23 cellular contexts compared by ENCODE assay signal in the genomic region with DNA sequence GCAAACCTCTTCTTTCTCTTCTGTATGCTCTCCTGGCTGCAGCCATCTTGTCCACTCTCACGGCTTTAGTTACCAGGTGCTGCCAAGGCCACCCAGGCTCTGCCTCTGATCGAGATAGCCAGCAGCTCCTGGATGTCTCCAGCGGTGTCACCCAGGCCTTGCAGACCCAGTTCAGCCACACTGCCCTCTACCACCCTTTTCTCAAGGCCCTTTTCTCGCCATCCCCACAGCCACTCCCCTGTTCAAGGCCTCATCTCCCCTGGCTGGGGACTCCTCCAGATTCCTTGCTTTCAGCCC. TPM values are rescaled to one million over a fixed set of nuclear protein-coding genes. Genes with fewer than 3 reads are reported as not detected.
DNase-seq lines count a peak whose midpoint lies in the region; ATAC-seq, FAIRE-seq and TF ChIP-seq lines count a peak whose summit lies in the region.
"Had no signal": no experiment of that assay in that cellular context is flagged by ENCODE, and none has a peak within 500 bp of the region (broad histone marks: within the 10 kb centered on the region; RNA-seq: fewer than 3 reads in every experiment).

No MANE protein-coding gene starts in this region.

- 30 to 31% methylated on average over 4 of the region's 4 CpGs for WGBS in pancreas, 2 donors
- WGBS in tibial nerve, 2 donors: 81 to 85% methylated on average over 4 of the region's 4 CpGs

- no peaks in the 10 kb centered on the region for H3K9me3 Mint-ChIP-seq in CD4-positive, CD25-positive, alpha-beta regulatory T cell
- H3K9me3 Mint-ChIP-seq in dendritic cell treated with granulocyte-macrophage colony-stimulating factor and Interleukin-4, amounts not matched to agents 40 ng/mL and 50 ng/mL, for 4 days: no peaks in the 10 kb centered on the region

- peaks cover 0 to 8% (median 5%) of the 10 kb centered on the region in 4 donors for H3K4me1 Mint-ChIP-seq in CD4-positive, CD25-positive, alpha-beta regulatory T cell
- peaks cover 12% of the 10 kb centered on the region for H3K4me1 Mint-ChIP-seq in dendritic cell treated with granulocyte-macrophage colony-stimulating factor and Interleukin-4, amounts not matched to agents 40 ng/mL and 50 ng/mL, for 4 days (ENCODE audit: low read depth)

- no peak for DNase-seq in CD4-positive, CD25-positive, alpha-beta regulatory T cell
- DNase-seq in Karpas-422: no peak
- peak in 4 of 6 donors; percentile 34 to 56 (median 46) for DNase-seq in pancreas
- DNase-seq in superior temporal gyrus (ENCODE audit: extremely low spot score): no peak
- DNase-seq in tibial nerve (ENCODE audit: low spot score in 2 of 2): no peak
- DNase-seq: Caco-2, DMS 273 treated with DMSO at 0.1 percent for 48 hours, H7, MM.1S, NCI-H1048, NCI-H1417 treated with DMSO at 0.1 percent for 48 hours, NCI-H187, NCI-H446 treated with DMSO at 0.1 percent for 48 hours, NCI-H526 treated with DMSO at 0.1 percent for 48 hours, SJCRH30 had no signal

- no peaks in the 10 kb centered on the region for H3K27me3 ChIP-seq in CD4-positive, CD25-positive, alpha-beta regulatory T cell (ENCODE audit: control insufficient read depth, insufficient read depth, low read length)
- H3K27me3 ChIP-seq in Karpas-422 (ENCODE audit: low read length) (no peaks in the 10 kb centered on the region), pancreas (no peaks in the 10 kb centered on the region), tibial nerve (no peaks in the 10 kb centered on the region)
- H3K27me3 ChIP-seq: SJCRH30 had no signal

- no peaks in the 10 kb centered on the region for H3K4me1 ChIP-seq in CD4-positive, CD25-positive, alpha-beta regulatory T cell (ENCODE audit: control insufficient read depth, insufficient read depth, low read length, poor library complexity, severe bottlenecking)
- peaks cover 86% of the 10 kb centered on the region for H3K4me1 ChIP-seq in Karpas-422 (ENCODE audit: low read length)
- H3K4me1 ChIP-seq in pancreas: peaks cover 17 to 19% (median 19%) of the 10 kb centered on the region in 3 donors
- H3K4me1 ChIP-seq in tibial nerve: peaks cover 0 to 40% (median under 1%) of the 10 kb centered on the region in 4 donors
- H3K4me1 ChIP-seq: A549, SJCRH30 had no signal

- no peak overlapping the region for H2AFZ ChIP-seq in Karpas-422 (ENCODE audit: low read length)

- no peak for ATAC-seq in CD4-positive, CD25-positive, alpha-beta regulatory T cell (ENCODE audit: low read depth in 2 of 2)
- ATAC-seq in pancreas: peak; percentile 55 to 76 (median 68)
- ATAC-seq in GM21526 (IDR thresholded peaks at IDR 0.05; ENCODE audit: low FRiP score, unreplicated experiment): no peak
- no peak for ATAC-seq in GM21717 (IDR thresholded peaks at IDR 0.05; ENCODE audit: unreplicated experiment)
- ATAC-seq: A549 had no signal

- H3K9me3 ChIP-seq in CD4-positive, CD25-positive, alpha-beta regulatory T cell (ENCODE audit: control insufficient read depth in 2 of 2, low read length in 2 of 2): no peaks in the 10 kb centered on the region
- no peaks in the 10 kb centered on the region for H3K9me3 ChIP-seq in Karpas-422 (ENCODE audit: low read length)
- H3K9me3 ChIP-seq in pancreas: no peaks in the 10 kb centered on the region
- H3K9me3 ChIP-seq in tibial nerve: no peaks in the 10 kb centered on the region
- H3K9me3 ChIP-seq: A549, Caco-2, SJCRH30 had no signal

- no peaks in the 10 kb centered on the region for H3K9me2 ChIP-seq in Karpas-422 (replicated peaks; ENCODE audit: insufficient read depth, low read length)

- peak overlapping the region; percentile 61 for H3K9ac ChIP-seq in Karpas-422 (ENCODE audit: low read length)

- H3K4me2 ChIP-seq in Karpas-422 (ENCODE audit: low read depth, low read length, poor library complexity, severe bottlenecking): peak overlapping the region; percentile 52
- H3K4me2 ChIP-seq: A549 had no signal

- no peaks in the 10 kb centered on the region for H3K36me3 Mint-ChIP-seq in CD4-positive, CD25-positive, alpha-beta regulatory T cell
- H3K36me3 Mint-ChIP-seq in dendritic cell treated with granulocyte-macrophage colony-stimulating factor and Interleukin-4, amounts not matched to agents 40 ng/mL and 50 ng/mL, for 4 days (ENCODE audit: low read depth): no peaks in the 10 kb centered on the region

- TF ChIP-seq EP300 in tibial nerve (IDR thresholded peaks at IDR 0.05): no peak

- FAIRE-seq in pancreas (lab: Jason Lieb, UNC): no peak
- FAIRE-seq: A549, GM12891, RCC 7860 had no signal

- TF ChIP-seq POLR2A in tibial nerve (IDR thresholded peaks at IDR 0.05): no peak

- H3K27me3 Mint-ChIP-seq in CD4-positive, CD25-positive, alpha-beta regulatory T cell: no peaks in the 10 kb centered on the region
- no peaks in the 10 kb centered on the region for H3K27me3 Mint-ChIP-seq in dendritic cell treated with granulocyte-macrophage colony-stimulating factor and Interleukin-4, amounts not matched to agents 40 ng/mL and 50 ng/mL, for 4 days
- H3K27me3 Mint-ChIP-seq: B cell had no signal

- no peak overlapping the region for H3K27ac ChIP-seq in CD4-positive, CD25-positive, alpha-beta regulatory T cell (ENCODE audit: insufficient read depth, low read length, poor library complexity, severe bottlenecking)
- H3K27ac ChIP-seq in Karpas-422 (ENCODE audit: low read length): peak overlapping the region; percentile 93
- no peak overlapping the region for H3K27ac ChIP-seq in pancreas
- H3K27ac ChIP-seq in tibial nerve: no peak overlapping the region
- H3K27ac ChIP-seq: A549, SJCRH30 had no signal

- intact Hi-C loops in dendritic cell treated with granulocyte-macrophage colony-stimulating factor and Interleukin-4, amounts not matched to agents 40 ng/mL and 50 ng/mL, for 4 days (cut with micrococcal nuclease): no loop called here
- intact Hi-C loops in pancreas (cut with DNase I): no loop called here

- TF ChIP-seq CTCF in pancreas (IDR thresholded peaks at IDR 0.05) (no peak), tibial nerve (IDR thresholded peaks at IDR 0.05) (no peak)

- peaks cover 7% of the 10 kb centered on the region for H3K36me3 ChIP-seq in CD4-positive, CD25-positive, alpha-beta regulatory T cell (ENCODE audit: control insufficient read depth, insufficient read depth, low read length)
- H3K36me3 ChIP-seq in Karpas-422 (ENCODE audit: insufficient read depth, low read length) (peaks cover 12% of the 10 kb centered on the region; the same call in 1 of the 2 replicates), pancreas (no peaks in the 10 kb centered on the region), tibial nerve (no peaks in the 10 kb centered on the region)
- H3K36me3 ChIP-seq: SJCRH30 had no signal

- H4K20me1 ChIP-seq in Karpas-422 (ENCODE audit: insufficient read depth, low read depth, low read length): no peaks in the 10 kb centered on the region

- no peak overlapping the region for H3K4me3 Mint-ChIP-seq in CD4-positive, CD25-positive, alpha-beta regulatory T cell
- H3K4me3 Mint-ChIP-seq in dendritic cell treated with granulocyte-macrophage colony-stimulating factor and Interleukin-4, amounts not matched to agents 40 ng/mL and 50 ng/mL, for 4 days: no peak overlapping the region
- H3K4me3 Mint-ChIP-seq: B cell had no signal

- peak overlapping the region in 2 of 3 donors; percentile 62 to 83 for H3K27ac Mint-ChIP-seq in CD4-positive, CD25-positive, alpha-beta regulatory T cell
- peak overlapping the region; percentile 35 for H3K27ac Mint-ChIP-seq in dendritic cell treated with granulocyte-macrophage colony-stimulating factor and Interleukin-4, amounts not matched to agents 40 ng/mL and 50 ng/mL, for 4 days
- H3K27ac Mint-ChIP-seq: B cell had no signal

- H3K79me2 ChIP-seq in Karpas-422 (ENCODE audit: low read length): peaks cover 76% of the 10 kb centered on the region

- H3K4me3 ChIP-seq in CD4-positive, CD25-positive, alpha-beta regulatory T cell (ENCODE audit: low read depth, low read length): no peak overlapping the region
- H3K4me3 ChIP-seq in Karpas-422 (ENCODE audit: low read length): peak overlapping the region; percentile 10; the same call in 1 of the 2 replicates
- H3K4me3 ChIP-seq in pancreas: no peak overlapping the region
- no peak overlapping the region for H3K4me3 ChIP-seq in tibial nerve
- H3K4me3 ChIP-seq: A549, SJCRH30 had no signal

RNA-seq across cellular contexts. Expression of a gene that starts 43.5 kb away (rescaled TPM):
- 170 TPM for total RNA-seq in CD4-positive, CD25-positive, alpha-beta regulatory T cell
- 10 to 100 TPM in 3 of 4 donors, 1 to 10 TPM in 1; 8.0 to 23.4 (median 15.9) TPM for polyA plus RNA-seq in CD4-positive, CD25-positive, alpha-beta regulatory T cell
- 137 and 237 TPM in 2 replicates for total RNA-seq in Karpas-422 (2014; rRNA removed; shearing (Covaris generic); ENCODE audit: low replicate concordance)
- total RNA-seq in pancreas (10 to 100 TPM; 24.3 to 72.7 (median 31.8) TPM), tibial nerve (100 to 1,000 TPM in 2 of 4 donors, 10 to 100 TPM in 2; 92.2 to 122 (median 101) TPM)
- 10 to 100 TPM; 33.4 to 92.9 TPM for polyA plus RNA-seq in pancreas

RNA-seq across cellular contexts. Expression of a gene that starts 49.3 kb away (rescaled TPM):
- 0.47 TPM for total RNA-seq in CD4-positive, CD25-positive, alpha-beta regulatory T cell
- polyA plus RNA-seq in CD4-positive, CD25-positive, alpha-beta regulatory T cell: under 1 TPM in 3 of 4 donors, not detected in 1; 0.31 to 0.78 (median 0.49) TPM
- 1.3 and 8.5 TPM in 2 replicates for total RNA-seq in Karpas-422 (2014; rRNA removed; shearing (Covaris generic); ENCODE audit: low replicate concordance)
- total RNA-seq in pancreas (1 to 10 TPM in 5 of 6 donors, under 1 TPM in 1; 0.97 to 3.1 (median 1.7) TPM), tibial nerve (10 to 100 TPM in 1 of 4 donors, 1 to 10 TPM in 3; 3.0 to 11.1 (median 6.6) TPM)
- 1 to 10 TPM; 1.7 to 2.5 TPM for polyA plus RNA-seq in pancreas
- total RNA-seq: G401, SJCRH30 had no signal

Comparison
In these comparisons a context has a peak if more than half of its experiments do, and no peak if none do; other contexts are left out.
1. ATAC-seq: peak in pancreas (4 of 4); none in CD4-positive, CD25-positive, alpha-beta regulatory T cell (0 of 2), GM21526 (single experiment) and GM21717 (single experiment).
2. DNase-seq: peak in pancreas (4 of 6); none in CD4-positive, CD25-positive, alpha-beta regulatory T cell (0 of 3), Karpas-422 (single experiment), superior temporal gyrus (single experiment) and tibial nerve (0 of 2).